In genomic region chr2:42523341-42523740, GRCh38 we compare ENCODE assay signal across 1 cellular context.
TF ChIP-seq lines count a peak whose summit lies in the region.

No MANE protein-coding gene starts in this region.

TF ChIP-seq in K562, 482 proteins besides CTCF, POLR2A, EP300 and RAD21:
- TF ChIP-seq ESRRB (CRISPR knock-in tag; IDR thresholded peaks at IDR 0.05; ENCODE audit: borderline replicate concordance) (no peak), ZNF830 (CRISPR knock-in tag; IDR thresholded peaks at IDR 0.05) (no peak), ZNF764 (CRISPR knock-in tag; IDR thresholded peaks at IDR 0.05; ENCODE audit: low read depth) (no peak), TGIF2 (CRISPR knock-in tag; IDR thresholded peaks at IDR 0.05) (no peak), MCM5 (IDR thresholded peaks at IDR 0.05; ENCODE audit: low read depth) (no peak), IFI16 (CRISPR knock-in tag; IDR thresholded peaks at IDR 0.05) (no peak)
